ENCODE assay signal across 19 cellular contexts in the genomic region with DNA sequence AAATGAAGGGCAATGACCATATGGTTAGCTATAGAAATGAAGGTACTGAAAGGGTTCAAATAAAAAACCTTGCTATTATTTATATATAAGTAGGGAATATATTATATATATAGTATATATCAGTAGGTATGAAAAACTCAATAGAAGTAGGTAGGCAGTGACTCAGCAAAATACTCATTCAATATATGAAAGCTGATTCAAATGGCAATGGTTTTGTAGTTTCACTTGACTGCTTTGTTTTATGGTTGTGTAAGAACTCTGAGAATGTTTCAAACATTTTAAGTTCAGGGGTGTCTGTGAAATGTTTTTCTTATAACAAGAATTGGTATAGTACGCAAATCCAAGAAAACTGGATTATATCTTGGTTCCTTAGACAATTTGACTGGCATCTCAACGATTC. TPM values are rescaled to one million over a fixed set of nuclear protein-coding genes. Genes with fewer than 3 reads are reported as not detected.
A peak's percentile ranks its signal among the peaks of the same experiment; 100 is the strongest.
DNase-seq lines count a peak whose midpoint lies in the region; ATAC-seq, FAIRE-seq and TF ChIP-seq lines count a peak whose summit lies in the region.
"Had no signal": no experiment of that assay in that cellular context is flagged by ENCODE, and none has a peak within 500 bp of the region (broad histone marks: within the 10 kb centered on the region; RNA-seq: fewer than 3 reads in every experiment).

No MANE protein-coding gene starts in this region.

- TF ChIP-seq EP300 in A549 (IDR thresholded peaks at IDR 0.05): no peak

- H3K36me3 ChIP-seq in GM23248 (ENCODE audit: low read depth): no peaks in the 10 kb centered on the region

- no peak for TF ChIP-seq RAD21 in A549 (conservative IDR thresholded peaks at IDR 0.05 in 1 of 2, IDR thresholded peaks at IDR 0.05 in 1 of 2)

- no peaks in the 10 kb centered on the region for H3F3A ChIP-seq in GM23248 (ENCODE audit: insufficient read depth)

- no peaks in the 10 kb centered on the region for H3K9me2 ChIP-seq in GM23248 (ENCODE audit: insufficient read depth)

- no peak for TF ChIP-seq CTCF in A549 (IDR thresholded peaks at IDR 0.05)

- H3K27ac ChIP-seq in A549 (peak overlapping the region; percentile 55 to 63), GM23248 (no peak overlapping the region)
- H3K27ac ChIP-seq: BLaER1 treated with 17β-estradiol and CSF1 and Interleukin-3, amounts not matched to agents 10 nM and 100 nM had no signal

- FAIRE-seq in A549 (lab: Jason Lieb, UNC) (peak; percentile 87), RCC 7860 (lab: Jason Lieb, UNC) (peak; percentile 87)
- FAIRE-seq: urothelium cell line had no signal

- H3K4me3 ChIP-seq in A549 (no peak overlapping the region), GM23248 (no peak overlapping the region)
- H3K4me3 ChIP-seq: BLaER1 treated with 17β-estradiol and CSF1 and Interleukin-3, amounts not matched to agents 10 nM and 100 nM had no signal

- H3K9ac ChIP-seq in GM23248: no peak overlapping the region
- H3K9ac ChIP-seq: BLaER1 treated with 17β-estradiol and CSF1 and Interleukin-3, amounts not matched to agents 10 nM and 100 nM had no signal

- H3K79me2 ChIP-seq in GM23248 (ENCODE audit: insufficient read depth): peaks cover 68% of the 10 kb centered on the region

- no peak overlapping the region for H2AFZ ChIP-seq in GM23248

- WGBS in A549 (ENCODE audit: missing lambda C conversion rate): 94% methylated on average over 2 of the region's 2 CpGs
- WGBS in GM23248 (ENCODE audit: low coverage in 1 of 2, low lambda C conversion rate in 2 of 2, missing lambda C conversion rate in 2 of 2), 2 experiments: 100% methylated on average over 2 of the region's 2 CpGs

- DNase-seq in A549 (ENCODE audit: low read depth in 1 of 2, low spot score in 1 of 2) (peak in 1 of 2 experiments; percentile 1), GM23248 (peak; percentile 4), RCC 7860 (ENCODE audit: low spot score) (peak; percentile 8), fibroblast of peridontal ligament (ENCODE audit: extremely low read depth) (peak; percentile 49), ureter (ENCODE audit: low spot score) (no peak), NCI-H82 (lab: John Stamatoyannopoulos, UW) (no peak)
- DNase-seq: activated CD4-positive, alpha-beta T cell treated with anti-CD3 and anti-CD28 coated beads for 48 hours; activated naive CD4-positive, alpha-beta T cell treated with Interleukin-2 at 50 U/mL for 16 hours; activated T-cell treated with anti-CD3 and anti-CD28 coated beads, Interleukin-2, amount 50 U/mL, for 48 hours; amygdala; Caco-2; head of caudate nucleus; NCI-H1436 treated with DMSO at 0.1 percent for 48 hours; NK-92 treated with Interleukin-12 subunit alpha and Interleukin-12 subunit beta, amount 100 ng/mL, for 24 hours; RPMI8226 had no signal

- in situ Hi-C loops in GM23248 (cut with MboI): no loop called here

- CTCF ChIA-PET in A549 (lab: Yijun Ruan, JAX): no interaction called here

- H3K4me2 ChIP-seq in A549: peak overlapping the region; percentile 84; the same call in 2 of the 3 replicates
- no peak overlapping the region for H3K4me2 ChIP-seq in GM23248 (ENCODE audit: unreplicated experiment)
- H3K4me2 ChIP-seq: BLaER1 treated with 17β-estradiol and CSF1 and Interleukin-3, amounts not matched to agents 10 nM and 100 nM had no signal

- H3K9me3 ChIP-seq in A549 (peaks cover 5% of the 10 kb centered on the region; the same call in 2 of the 3 replicates), GM23248 (ENCODE audit: low read depth) (no peaks in the 10 kb centered on the region)
- H3K9me3 ChIP-seq: Caco-2 had no signal

- no peaks in the 10 kb centered on the region for H4K20me1 ChIP-seq in GM23248 (ENCODE audit: insufficient read depth)

- ATAC-seq in A549 (no peak), HG03565 (IDR thresholded peaks at IDR 0.05; ENCODE audit: unreplicated experiment) (no peak), GM18511 (IDR thresholded peaks at IDR 0.05; ENCODE audit: unreplicated experiment) (no peak)

- H3K4me1 ChIP-seq in A549: peaks cover 29% of the 10 kb centered on the region
- H3K4me1 ChIP-seq in GM23248 (ENCODE audit: insufficient read depth): peaks cover 8% of the 10 kb centered on the region; the same call in 1 of the 2 replicates
- H3K4me1 ChIP-seq: Caco-2 had no signal

- POLR2A ChIA-PET in A549 (lab: Yijun Ruan, JAX): interaction anchor here (0.6 kb wide), 1 partner anchor 69 kb away, joined by 5 read pairs; no protein-coding TSS in a partner anchor

- TF ChIP-seq POLR2A in A549 (IDR thresholded peaks at IDR 0.05; ENCODE audit: low read length): no peak

- no peaks in the 10 kb centered on the region for H3K27me3 ChIP-seq in GM23248 (replicated peaks; ENCODE audit: insufficient read depth)

TF ChIP-seq in A549, 52 proteins besides CTCF, POLR2A, EP300 and RAD21:
- TF ChIP-seq NFE2L2 (conservative IDR thresholded peaks at IDR 0.05; ENCODE audit: low read length) (peak; percentile 91), MAFK (IDR thresholded peaks at IDR 0.05; ENCODE audit: partially characterized antibody) (peak; percentile 78), KDM1A (IDR thresholded peaks at IDR 0.05; ENCODE audit: low read depth) (no peak)

RNA-seq across cellular contexts. Expression of a gene that starts 4.1 kb away (rescaled TPM):
- polyA plus RNA-seq in A549 (2011; rRNA removed): 14.9 and 18.8 TPM in 2 replicates
- 3.2 and 3.7 TPM in 2 replicates for polyA plus RNA-seq in A549 (2012; cell fraction: cytosol; rRNA removed)
- 3.7 and 7.2 TPM in 2 replicates for polyA plus RNA-seq in A549 (2012; cell fraction: nucleus; rRNA removed)
- 3.9 to 4.4 TPM (median 4.3 TPM) in 3 replicates for polyA plus RNA-seq in A549 (2017; fragmentation: RNase III; extraction: RNeasy Plus Mini Kit Qiagen cat#74134 plus additional on column Dnase treatment)
- polyA minus RNA-seq in A549 (2011; rRNA and poly(A)+ RNA removed): 12.2 and 13.1 TPM in 2 replicates
- total RNA-seq in GM23248 (2014; rRNA removed; shearing (Covaris generic)): 3.2 and 3.4 TPM in 2 replicates
- polyA plus RNA-seq in GM23248 (2016; fragmentation: Nextera tagmentation; extraction: Ambion mirVana): 2.0 and 2.2 TPM in 2 replicates
- 8.3 TPM for total RNA-seq in ureter

Comparison
In these comparisons a context has a peak if more than half of its experiments do, and no peak if none do; other contexts are left out.
1. DNase-seq: peak in GM23248 (single experiment), RCC 7860 (single experiment) and fibroblast of peridontal ligament (single experiment); none in ureter (single experiment) and NCI-H82 (single experiment).